24 cellular contexts compared by ENCODE assay signal in genomic region chr17:4152471-4152870, GRCh38. TPM values are rescaled to one million over a fixed set of nuclear protein-coding genes. Genes with fewer than 3 reads are reported as not detected.
DNase-seq lines count a peak whose midpoint lies in the region; ATAC-seq, FAIRE-seq and TF ChIP-seq lines count a peak whose summit lies in the region.
"Had no signal": no experiment of that assay in that cellular context is flagged by ENCODE, and none has a peak within 500 bp of the region (broad histone marks: within the 10 kb centered on the region; RNA-seq: fewer than 3 reads in every experiment).

No MANE protein-coding gene starts in this region.

- peak overlapping the region; percentile 59 for H3K27ac ChIP-seq in astrocyte (ENCODE audit: low read depth, low read length)
- H3K27ac ChIP-seq: parathyroid adenoma, right lobe of liver, thyroid gland had no signal

- H3K27me3 ChIP-seq in astrocyte (ENCODE audit: insufficient read depth, low read length) = no peaks in the 10 kb centered on the region
- H3K27me3 ChIP-seq: right lobe of liver, thyroid gland had no signal

- ATAC-seq in HG03457 (IDR thresholded peaks at IDR 0.05; ENCODE audit: unreplicated experiment) (no peak), GM21423 (IDR thresholded peaks at IDR 0.05; ENCODE audit: unreplicated experiment) (no peak)
- ATAC-seq: GM12878; left cardiac atrium; natural killer cell treated with Interleukin-12 subunit alpha and Interleukin-12 subunit beta and Interleukin-15 and Interleukin-18, amount 100 ng/mL, for 72 hours; right lobe of liver had no signal

- H3K36me3 Mint-ChIP-seq in astrocyte (ENCODE audit: low read depth, unreplicated experiment) = peaks cover 19% of the 10 kb centered on the region

- no peak overlapping the region for H3K4me2 ChIP-seq in astrocyte (ENCODE audit: low read length)

- peaks cover 4% of the 10 kb centered on the region for H3K4me1 Mint-ChIP-seq in astrocyte (ENCODE audit: low read depth, unreplicated experiment)
- H3K4me1 Mint-ChIP-seq: activated naive CD4-positive, alpha-beta T cell treated with anti-CD3 and anti-CD28 coated beads, Interleukin-2, amount 10 ng/mL, durations not matched to agents 7 days and 5 days had no signal

- H2AFZ ChIP-seq in astrocyte (ENCODE audit: low read depth, low read length) = peak overlapping the region; percentile 2
- H2AFZ ChIP-seq: parathyroid adenoma had no signal

- no peaks in the 10 kb centered on the region for H3K79me2 ChIP-seq in astrocyte (ENCODE audit: insufficient read depth, low read length)

- H3K4me1 ChIP-seq in astrocyte (ENCODE audit: insufficient read depth, low read length) = peaks cover 4% of the 10 kb centered on the region
- H3K4me1 ChIP-seq: parathyroid adenoma, thyroid gland had no signal

- no peaks in the 10 kb centered on the region for H3K9me3 ChIP-seq in astrocyte (ENCODE audit: insufficient read depth, low read depth, low read length)
- H3K9me3 ChIP-seq: right lobe of liver, thyroid gland had no signal

- peak; percentile 52 for DNase-seq in AG10803 (ENCODE audit: low read depth)
- DNase-seq in LHCN-M2 (ENCODE audit: low read depth) = peak; percentile 50
- peak; percentile 56 for DNase-seq in astrocyte (ENCODE audit: low read depth)
- peak; percentile 41 for DNase-seq in foreskin melanocyte
- no peak for DNase-seq in NCI-H146 (lab: John Stamatoyannopoulos, UW)
- no peak for DNase-seq in MV-4-11 (lab: John Stamatoyannopoulos, UW)
- DNase-seq: activated naive CD4-positive, alpha-beta T cell treated with anti-CD3 and anti-CD28 coated beads, Interleukin-2, amount 10 ng/mL, durations not matched to agents 7 days and 5 days; activated T-cell treated with anti-CD3 and anti-CD28 coated beads, Interleukin-2, amount 50 U/mL, for 48 hours; CD4-positive, alpha-beta T cell; GF-D8; left cardiac atrium; NCI-H1436; NCI-H2171 treated with DMSO at 0.1 percent for 48 hours; NCI-H69; right lobe of liver; Right ventricle myocardium superior; thyroid gland had no signal

- no peak overlapping the region for H3K4me3 Mint-ChIP-seq in astrocyte (ENCODE audit: unreplicated experiment)
- H3K4me3 Mint-ChIP-seq: activated naive CD4-positive, alpha-beta T cell treated with anti-CD3 and anti-CD28 coated beads, Interleukin-2, amount 10 ng/mL, durations not matched to agents 7 days and 5 days; CD4-positive, alpha-beta T cell; natural killer cell treated with Interleukin-12 subunit alpha and Interleukin-12 subunit beta and Interleukin-15 and Interleukin-18, amount 100 ng/mL, for 72 hours had no signal

- H4K20me1 ChIP-seq in astrocyte (ENCODE audit: insufficient read depth, low read length) = no peaks in the 10 kb centered on the region

- no peaks in the 10 kb centered on the region for H3K9me3 Mint-ChIP-seq in astrocyte (ENCODE audit: unreplicated experiment)
- H3K9me3 Mint-ChIP-seq: activated naive CD4-positive, alpha-beta T cell treated with anti-CD3 and anti-CD28 coated beads, Interleukin-2, amount 10 ng/mL, durations not matched to agents 7 days and 5 days; CD4-positive, alpha-beta T cell; natural killer cell treated with Interleukin-12 subunit alpha and Interleukin-12 subunit beta and Interleukin-15 and Interleukin-18, amount 100 ng/mL, for 72 hours had no signal

- peaks cover 2% of the 10 kb centered on the region for H3K36me3 ChIP-seq in astrocyte (ENCODE audit: insufficient read depth, low read length)

- no peak overlapping the region for H3K27ac Mint-ChIP-seq in astrocyte (ENCODE audit: unreplicated experiment)
- H3K27ac Mint-ChIP-seq: activated naive CD4-positive, alpha-beta T cell treated with anti-CD3 and anti-CD28 coated beads, Interleukin-2, amount 10 ng/mL, durations not matched to agents 7 days and 5 days; CD4-positive, alpha-beta T cell; natural killer cell treated with Interleukin-12 subunit alpha and Interleukin-12 subunit beta and Interleukin-15 and Interleukin-18, amount 100 ng/mL, for 72 hours had no signal

- no peak for TF ChIP-seq CTCF in AG10803 (conservative IDR thresholded peaks at IDR 0.05; ENCODE audit: low read length)
- TF ChIP-seq CTCF in astrocyte (IDR thresholded peaks at IDR 0.05; ENCODE audit: insufficient read depth, low read depth, low read length) = no peak

- no peak overlapping the region for H3K4me3 ChIP-seq in AG10803 (ENCODE audit: low read length)
- H3K4me3 ChIP-seq in astrocyte (ENCODE audit: insufficient read depth, low read depth, low read length) = no peak overlapping the region
- H3K4me3 ChIP-seq: GM12878, right lobe of liver, thyroid gland had no signal

- H3K9ac ChIP-seq in astrocyte (ENCODE audit: low read length) = no peak overlapping the region
- H3K9ac ChIP-seq: parathyroid adenoma had no signal

- FAIRE-seq in astrocyte (lab: Jason Lieb, UNC) = no peak
- FAIRE-seq: colon, GM12878, H1 had no signal

- H3K27me3 Mint-ChIP-seq in astrocyte (ENCODE audit: low read depth, unreplicated experiment) = no peaks in the 10 kb centered on the region
- H3K27me3 Mint-ChIP-seq: activated naive CD4-positive, alpha-beta T cell treated with anti-CD3 and anti-CD28 coated beads, Interleukin-2, amount 10 ng/mL, durations not matched to agents 7 days and 5 days; CD4-positive, alpha-beta T cell; natural killer cell treated with Interleukin-12 subunit alpha and Interleukin-12 subunit beta and Interleukin-15 and Interleukin-18, amount 100 ng/mL, for 72 hours had no signal

RNA-seq across cellular contexts. Expression of gene CYB5D2, which starts 9.5 kb away (rescaled TPM):
- total RNA-seq in LHCN-M2 (2014; rRNA removed) (15.3 and 16.2 TPM in 2 replicates), astrocyte (10.8 and 15.4 TPM in 2 replicates)
- polyA plus RNA-seq in LHCN-M2 (2012) = 14.8 TPM

RNA-seq across cellular contexts. Expression of gene ZZEF1, which starts 9.6 kb away (rescaled TPM):
- total RNA-seq in LHCN-M2 (2014; rRNA removed) = 19.0 and 19.2 TPM in 2 replicates
- 8.3 TPM for polyA plus RNA-seq in LHCN-M2 (2012)
- 31.8 and 32.7 TPM in 2 replicates for total RNA-seq in astrocyte

Comparison
In these comparisons a context has a peak if more than half of its experiments do, and no peak if none do; other contexts are left out.
1. DNase-seq: peak in AG10803 (single experiment), LHCN-M2 (single experiment), astrocyte (single experiment) and foreskin melanocyte (single experiment); none in NCI-H146 (single experiment) and MV-4-11 (single experiment).